Comparison of ENCODE assay signal across 18 cellular contexts in genomic region chr1:212722270-212722945, GRCh38. TPM values are rescaled to one million over a fixed set of nuclear protein-coding genes. Genes with fewer than 3 reads are reported as not detected.
DNase-seq lines count a peak whose midpoint lies in the region; ATAC-seq and TF ChIP-seq lines count a peak whose summit lies in the region.
"Had no signal": no experiment of that assay in that cellular context is flagged by ENCODE, and none has a peak within 500 bp of the region (broad histone marks: within the 10 kb centered on the region; RNA-seq: fewer than 3 reads in every experiment).

No MANE protein-coding gene starts in this region.

- H3K9me3 ChIP-seq in ovary = no peaks in the 10 kb centered on the region
- H3K9me3 ChIP-seq: gastroesophageal sphincter, uterus had no signal

- H3K36me3 ChIP-seq in ovary = no peaks in the 10 kb centered on the region
- H3K36me3 ChIP-seq: gastroesophageal sphincter, uterus had no signal

- 71 to 78% (median 75%) methylated on average over 3 of the region's 3 CpGs for WGBS in ovary, 3 donors

- H3K9me3 Mint-ChIP-seq in activated naive CD4-positive, alpha-beta T cell treated with anti-CD3 and anti-CD28 coated beads, Interleukin-2, amount 50 U/mL, for 72 hours = peaks cover 0 to 15% of the 10 kb centered on the region in 2 donors
- H3K9me3 Mint-ChIP-seq in activated T-helper 17 cell treated with anti-CD3 and anti-CD28 coated beads, Interleukin-2, amount 50 U/mL, for 72 hours = no peaks in the 10 kb centered on the region

- H3K4me1 ChIP-seq in ovary (ENCODE audit: insufficient read depth) = no peaks in the 10 kb centered on the region
- H3K4me1 ChIP-seq: gastroesophageal sphincter, uterus had no signal

- H3K27me3 ChIP-seq in ovary = no peaks in the 10 kb centered on the region
- H3K27me3 ChIP-seq: gastroesophageal sphincter, uterus had no signal

- no peak for TF ChIP-seq CTCF in ovary (IDR thresholded peaks at IDR 0.05)

- intact Hi-C loops in ovary (cut with DNase I) = no loop called here

- peaks cover 14 to 44% of the 10 kb centered on the region in 2 donors for H3K36me3 Mint-ChIP-seq in activated naive CD4-positive, alpha-beta T cell treated with anti-CD3 and anti-CD28 coated beads, Interleukin-2, amount 50 U/mL, for 72 hours
- no peaks in the 10 kb centered on the region for H3K36me3 Mint-ChIP-seq in activated T-helper 17 cell treated with anti-CD3 and anti-CD28 coated beads, Interleukin-2, amount 50 U/mL, for 72 hours (ENCODE audit: low read depth)

- H3K4me3 ChIP-seq in ovary = no peak overlapping the region
- H3K4me3 ChIP-seq: gastroesophageal sphincter, skin epidermis, uterus had no signal

- ATAC-seq in activated naive CD4-positive, alpha-beta T cell treated with anti-CD3 and anti-CD28 coated beads, Interleukin-2, amount 50 U/mL, for 72 hours = peak; percentile 31 to 35
- peak; percentile 58 for ATAC-seq in activated T-helper 17 cell treated with anti-CD3 and anti-CD28 coated beads, Interleukin-2, amount 50 U/mL, for 72 hours (replicated peaks)
- no peak for ATAC-seq in GM18870 (IDR thresholded peaks at IDR 0.05; ENCODE audit: unreplicated experiment)
- ATAC-seq: gastroesophageal sphincter; naive thymus-derived CD4-positive, alpha-beta T cell had no signal

- no peak overlapping the region for H3K27ac ChIP-seq in ovary
- H3K27ac ChIP-seq: gastroesophageal sphincter, uterus had no signal

- peaks cover 2% of the 10 kb centered on the region for H3K27me3 Mint-ChIP-seq in activated T-helper 17 cell treated with anti-CD3 and anti-CD28 coated beads, Interleukin-2, amount 50 U/mL, for 72 hours

- H3K4me3 Mint-ChIP-seq in activated T-helper 17 cell treated with anti-CD3 and anti-CD28 coated beads, Interleukin-2, amount 50 U/mL, for 72 hours = peak overlapping the region; percentile 71
- H3K4me3 Mint-ChIP-seq: memory B cell had no signal

- peaks cover 28% of the 10 kb centered on the region for H3K4me1 Mint-ChIP-seq in activated T-helper 17 cell treated with anti-CD3 and anti-CD28 coated beads, Interleukin-2, amount 50 U/mL, for 72 hours
- H3K4me1 Mint-ChIP-seq: memory B cell had no signal

- DNase-seq in activated naive CD4-positive, alpha-beta T cell treated with anti-CD3 and anti-CD28 coated beads, Interleukin-2, amount 50 U/mL, for 72 hours (ENCODE audit: low spot score in 2 of 2) = no peak
- DNase-seq in activated naive CD4-positive, alpha-beta T cell (lab: John Stamatoyannopoulos, UW) = no peak
- DNase-seq in NCI-H146 (lab: John Stamatoyannopoulos, UW) (peak; percentile 22), ovary (no peak), AG20443 (ENCODE audit: low spot score) (no peak)
- DNase-seq: GOT3; naive thymus-derived CD4-positive, alpha-beta T cell; NCI-H187; NCI-H345; posterior cingulate gyrus; stimulated activated CD4-positive, alpha-beta T cell treated with anti-CD3 and anti-CD28 coated beads, Interleukin-2, amount 100 ng/mL, for 48 hours; substantia nigra; uterus had no signal

- H3K27ac Mint-ChIP-seq in activated naive CD4-positive, alpha-beta T cell treated with anti-CD3 and anti-CD28 coated beads, Interleukin-2, amount 50 U/mL, for 72 hours = peak overlapping the region; percentile 53 to 79
- peak overlapping the region; percentile 80 for H3K27ac Mint-ChIP-seq in activated T-helper 17 cell treated with anti-CD3 and anti-CD28 coated beads, Interleukin-2, amount 50 U/mL, for 72 hours
- H3K27ac Mint-ChIP-seq: memory B cell had no signal

- TF ChIP-seq EP300 in ovary (IDR thresholded peaks at IDR 0.05) = no peak

- no peak for TF ChIP-seq POLR2A in ovary (IDR thresholded peaks at IDR 0.05)

RNA-seq across cellular contexts. Expression of gene BATF3, which starts 22.8 kb away (rescaled TPM):
- 10 to 100 TPM; 14.0 to 31.4 TPM for total RNA-seq in activated naive CD4-positive, alpha-beta T cell treated with anti-CD3 and anti-CD28 coated beads, Interleukin-2, amount 50 U/mL, for 72 hours
- 100 to 1,000 TPM in 1 of 2 donors, 10 to 100 TPM in 1; 97.3 to 129 TPM for total RNA-seq in activated T-helper 17 cell treated with anti-CD3 and anti-CD28 coated beads, Interleukin-2, amount 50 U/mL, for 72 hours
- 1 to 10 TPM in 6 of 7 donors, under 1 TPM in 1; 0.71 to 4.2 (median 2.1) TPM for total RNA-seq in ovary
- 1 to 10 TPM in 1 of 2 donors, under 1 TPM in 1; 0.90 to 1.1 TPM for polyA plus RNA-seq in ovary
